8 cellular contexts compared by ENCODE assay signal in genomic region chr11:46916669-46917108, GRCh38. TPM values are rescaled to one million over a fixed set of nuclear protein-coding genes. Genes with fewer than 3 reads are reported as not detected.
DNase-seq lines count a peak whose midpoint lies in the region; ATAC-seq, FAIRE-seq and TF ChIP-seq lines count a peak whose summit lies in the region.

No MANE protein-coding gene starts in this region.

- no peak for FAIRE-seq in A549 (lab: Jason Lieb, UNC)

- DNase-seq in A549 (ENCODE audit: low read depth in 1 of 2, low spot score in 1 of 2) (peak; percentile 66 to 94), GM06990 (ENCODE audit: extremely low read depth, insufficient read length) (no peak), Peyer's patch (peak in 2 of 3 donors; percentile 59 to 63), choroid plexus epithelial cell (ENCODE audit: low read depth) (peak; percentile 72), kidney tubule cell (ENCODE audit: low spot score) (peak; percentile 70)
- DNase-seq in stimulated activated naive CD8-positive, alpha-beta T cell treated with anti-CD3 and anti-CD28 coated beads, Interleukin-15, amount 100 ng/mL, for 72 hours, result peak in 1 of 2 donors; percentile 26

- TF ChIP-seq EP300 in A549 (IDR thresholded peaks at IDR 0.05), result no peak

- H3K9me3 ChIP-seq in A549 (no peaks in the 10 kb centered on the region), Peyer's patch (no peaks in the 10 kb centered on the region)

- WGBS in A549 (ENCODE audit: missing lambda C conversion rate), result 6% methylated on average over 16 of the region's 16 CpGs

- POLR2A ChIA-PET in A549 (lab: Yijun Ruan, JAX), result interaction anchor here (0.6 to 1.4 kb wide), 4 partner anchors 20 to 611 kb away, joined by 3 to 4 read pairs (median 3); partner anchors contain the start of gene CSTPP1

- H3K36me3 ChIP-seq in GM06990 (ENCODE audit: control insufficient read depth, insufficient read depth, low read length) (no peaks in the 10 kb centered on the region), Peyer's patch (no peaks in the 10 kb centered on the region)

- H3K4me3 Mint-ChIP-seq in stimulated activated naive CD8-positive, alpha-beta T cell treated with anti-CD3 and anti-CD28 coated beads, Interleukin-15, amount 100 ng/mL, for 72 hours, result peak overlapping the region; percentile 73 to 84

- peaks cover 43% of the 10 kb centered on the region for H3K4me1 Mint-ChIP-seq in stimulated activated naive CD8-positive, alpha-beta T cell treated with anti-CD3 and anti-CD28 coated beads, Interleukin-15, amount 100 ng/mL, for 72 hours

- H3K27me3 ChIP-seq in GM06990 (replicated peaks; ENCODE audit: control insufficient read depth, insufficient read depth, low read length) (no peaks in the 10 kb centered on the region; the same call in none of the 2 replicates), Peyer's patch (no peaks in the 10 kb centered on the region)

- peaks cover 82% of the 10 kb centered on the region for H3K27me3 Mint-ChIP-seq in stimulated activated naive CD8-positive, alpha-beta T cell treated with anti-CD3 and anti-CD28 coated beads, Interleukin-15, amount 100 ng/mL, for 72 hours

- CTCF ChIA-PET in A549 (lab: Yijun Ruan, JAX), result interaction anchor here (0.6 to 8.2 kb wide), 22 partner anchors 9 to 444 kb away, joined by 3 to 103 read pairs (median 3); partner anchors contain the start of gene CSTPP1

- TF ChIP-seq CTCF in A549 (IDR thresholded peaks at IDR 0.05) (no peak; the same call in 2 of the 3 replicates), GM06990 (IDR thresholded peaks at IDR 0.05; ENCODE audit: insufficient read depth, low read length, poor library complexity, severe bottlenecking) (no peak), Peyer's patch (IDR thresholded peaks at IDR 0.05) (peak in 3 of 6 experiments; percentile 12 to 19 (median 15)), choroid plexus epithelial cell (conservative IDR thresholded peaks at IDR 0.05; ENCODE audit: low read depth, low read length) (peak; percentile 48)

- TF ChIP-seq RAD21 in A549 (conservative IDR thresholded peaks at IDR 0.05 in 1 of 2, IDR thresholded peaks at IDR 0.05 in 1 of 2), result peak in 1 of 2 experiments; percentile 17; a peak in 2 of 5 replicates

- no peaks in the 10 kb centered on the region for H3K9me3 Mint-ChIP-seq in stimulated activated naive CD8-positive, alpha-beta T cell treated with anti-CD3 and anti-CD28 coated beads, Interleukin-15, amount 100 ng/mL, for 72 hours

- peak overlapping the region in 1 of 2 donors; percentile 44 for H3K27ac Mint-ChIP-seq in stimulated activated naive CD8-positive, alpha-beta T cell treated with anti-CD3 and anti-CD28 coated beads, Interleukin-15, amount 100 ng/mL, for 72 hours

- ATAC-seq in A549 (peak; percentile 69 to 85), GM18502 (IDR thresholded peaks at IDR 0.05; ENCODE audit: poor library complexity, unreplicated experiment) (no peak), GM21619 (IDR thresholded peaks at IDR 0.05; ENCODE audit: unreplicated experiment) (no peak)
- ATAC-seq in stimulated activated naive CD8-positive, alpha-beta T cell treated with anti-CD3 and anti-CD28 coated beads, Interleukin-15, amount 100 ng/mL, for 72 hours, result peak; percentile 57

- H3K27ac ChIP-seq in A549, result peak overlapping the region; percentile 68 to 85
- H3K27ac ChIP-seq in Peyer's patch, result peak overlapping the region; percentile 54 to 73 (median 58)

- H3K4me1 ChIP-seq in A549 (peaks cover 21% of the 10 kb centered on the region), Peyer's patch (peaks cover 0 to 38% (median 13%) of the 10 kb centered on the region in 4 donors)

- H3K4me3 ChIP-seq in A549 (peak overlapping the region; percentile 55), GM06990 (replicated peaks; ENCODE audit: low read depth, low read length) (peak overlapping the region; percentile 38; the same call in 1 of the 2 replicates), Peyer's patch (peak overlapping the region; percentile 58 to 89 (median 70)), choroid plexus epithelial cell (ENCODE audit: low read depth, low read length) (peak overlapping the region; percentile 56)

- TF ChIP-seq POLR2A in A549 (IDR thresholded peaks at IDR 0.05; ENCODE audit: low read length) (no peak), Peyer's patch (IDR thresholded peaks at IDR 0.05) (no peak)

- H3K4me2 ChIP-seq in A549, result peak overlapping the region; percentile 96

TF ChIP-seq in A549, 52 proteins besides CTCF, POLR2A, EP300 and RAD21:
- TF ChIP-seq MAX (IDR thresholded peaks at IDR 0.05), result peak; percentile 66
- TF ChIP-seq CBX8 (IDR thresholded peaks at IDR 0.05), result no peak
- 0 out of 2 replicates have a peak, but pooled peaks have one; percentile 17 for TF ChIP-seq E2F6 (IDR thresholded peaks at IDR 0.05; ENCODE audit: borderline replicate concordance, low read depth)
- peak; percentile 24; the same call in 1 of the 3 replicates for TF ChIP-seq SMC3 (IDR thresholded peaks at IDR 0.05)

RNA-seq across cellular contexts. Expression of gene LRP4, which starts 1.7 kb away (rescaled TPM):
- polyA plus RNA-seq in A549 (2011; rRNA removed), result 4.0 and 7.0 TPM in 2 replicates
- polyA plus RNA-seq in A549 (2012; cell fraction: cytosol; rRNA removed), result 4.7 and 5.2 TPM in 2 replicates
- polyA plus RNA-seq in A549 (2012; cell fraction: nucleus; rRNA removed), result 11.8 and 14.1 TPM in 2 replicates
- polyA plus RNA-seq in A549 (2017; fragmentation: RNase III; extraction: RNeasy Plus Mini Kit Qiagen cat#74134 plus additional on column Dnase treatment), result 5.0 to 6.4 TPM (median 5.4 TPM) in 3 replicates
- polyA minus RNA-seq in A549 (2011; rRNA and poly(A)+ RNA removed), result 14.2 and 20.3 TPM in 2 replicates
- 10 to 100 TPM; 37.1 to 62.5 (median 44.4) TPM for total RNA-seq in Peyer's patch

RNA-seq across cellular contexts. Expression of gene CSTPP1, which starts 19.9 kb away (rescaled TPM):
- 34.5 and 40.6 TPM in 2 replicates for polyA plus RNA-seq in A549 (2011; rRNA removed)
- 40.0 and 43.3 TPM in 2 replicates for polyA plus RNA-seq in A549 (2012; cell fraction: cytosol; rRNA removed)
- 42.4 and 44.8 TPM in 2 replicates for polyA plus RNA-seq in A549 (2012; cell fraction: nucleus; rRNA removed)
- polyA plus RNA-seq in A549 (2017; fragmentation: RNase III; extraction: RNeasy Plus Mini Kit Qiagen cat#74134 plus additional on column Dnase treatment), result 30.5 to 31.7 TPM (median 31.5 TPM) in 3 replicates
- 53.9 and 55.8 TPM in 2 replicates for polyA minus RNA-seq in A549 (2011; rRNA and poly(A)+ RNA removed)
- total RNA-seq in Peyer's patch, result 10 to 100 TPM; 31.8 to 42.1 (median 39.1) TPM

Comparison
In these comparisons a context has a peak if more than half of its experiments do, and no peak if none do; other contexts are left out.
1. ATAC-seq: peak in A549 (2 of 2) and stimulated activated naive CD8-positive, alpha-beta T cell treated with anti-CD3 and anti-CD28 coated beads, Interleukin-15, amount 100 ng/mL, for 72 hours (single experiment); none in GM18502 (single experiment) and GM21619 (single experiment).
2. Peak in every context shown above with its lines, with median percentiles within 50 percentile points of each other: H3K4me3 ChIP-seq.